Comparison of ENCODE assay signal across 23 cellular contexts in the genomic region with DNA sequence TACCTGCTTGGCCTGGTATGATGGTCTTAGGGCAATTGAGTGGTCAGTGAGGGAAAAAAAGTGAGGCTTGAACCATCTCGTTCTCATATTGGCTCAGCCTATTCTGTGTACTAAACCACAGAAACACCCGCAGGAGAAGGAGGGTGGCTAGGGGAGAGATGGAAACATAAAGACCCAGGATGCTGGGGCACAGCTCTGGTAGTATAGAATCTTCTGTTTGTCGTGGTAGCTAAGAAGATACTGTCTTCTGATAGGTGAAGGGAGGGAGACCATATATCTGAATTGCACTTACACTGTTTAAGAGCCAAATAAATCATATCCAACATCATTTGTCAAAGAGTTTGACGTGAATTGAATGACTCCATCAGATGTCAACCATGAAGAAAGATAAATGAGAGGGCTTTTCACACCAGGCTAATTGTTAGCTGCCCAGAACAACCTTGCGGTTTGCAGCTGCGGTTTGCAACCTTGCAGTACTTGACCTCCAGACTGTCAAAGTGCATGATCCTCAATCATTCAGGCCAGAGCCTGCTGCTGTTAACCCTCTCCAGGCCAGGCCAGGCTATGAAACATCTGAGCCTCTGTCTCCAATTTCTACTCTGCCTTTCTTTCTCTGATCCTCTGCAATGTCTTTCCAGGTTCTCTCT. TPM values are rescaled to one million over a fixed set of nuclear protein-coding genes. Genes with fewer than 3 reads are reported as not detected.
A peak's percentile ranks its signal among the peaks of the same experiment; 100 is the strongest.
DNase-seq lines count a peak whose midpoint lies in the region; ATAC-seq, FAIRE-seq and TF ChIP-seq lines count a peak whose summit lies in the region.
"Had no signal": no experiment of that assay in that cellular context is flagged by ENCODE, and none has a peak within 500 bp of the region (broad histone marks: within the 10 kb centered on the region; RNA-seq: fewer than 3 reads in every experiment).

No MANE protein-coding gene starts in this region.

- H3K4me1 Mint-ChIP-seq in activated T-cell treated with anti-CD3 and anti-CD28 coated beads, Interleukin-2, amount 50 U/mL, for 24 hours (ENCODE audit: low read depth) = no peaks in the 10 kb centered on the region
- H3K4me1 Mint-ChIP-seq: activated naive CD4-positive, alpha-beta T cell treated with anti-CD3 and anti-CD28 coated beads, Interleukin-2, amount 50 U/mL, for 24 hours; CD8-positive, alpha-beta memory T cell; memory B cell; naive thymus-derived CD4-positive, alpha-beta T cell had no signal

- H3K4me1 ChIP-seq in KMS-11 (ENCODE audit: low read depth, poor library complexity, severe bottlenecking) (peaks cover 48% of the 10 kb centered on the region), K562 (replicated peaks in 1 of 2; ENCODE audit: control insufficient read depth in 2 of 2, insufficient read depth in 2 of 2, low read length in 2 of 2) (peaks cover 8 to 12% of the 10 kb centered on the region in 2 experiments; a peak in 4 of 5 replicates), A673 (ENCODE audit: insufficient read depth, low read length, poor library complexity, severe bottlenecking) (peaks cover 7% of the 10 kb centered on the region)
- H3K4me1 ChIP-seq: uterus had no signal

- H3K27me3 Mint-ChIP-seq in activated T-cell treated with anti-CD3 and anti-CD28 coated beads, Interleukin-2, amount 50 U/mL, for 24 hours = peaks cover 14% of the 10 kb centered on the region

- POLR2A ChIA-PET in K562 (lab: Yijun Ruan, JAX) = interaction anchor here (0.6 to 0.8 kb wide), 2 partner anchors 40 to 137 kb away, joined by 3 read pairs; no protein-coding TSS in a partner anchor
- POLR2A ChIA-PET in A673 (lab: Charles Lee; ENCODE audit: low non-redundant PET) = no interaction called here

- H3K4me3 Mint-ChIP-seq in activated T-cell treated with anti-CD3 and anti-CD28 coated beads, Interleukin-2, amount 50 U/mL, for 24 hours = no peak overlapping the region
- H3K4me3 Mint-ChIP-seq: activated naive CD4-positive, alpha-beta T cell treated with anti-CD3 and anti-CD28 coated beads, Interleukin-2, amount 50 U/mL, for 24 hours; CD8-positive, alpha-beta memory T cell; H9; memory B cell; naive thymus-derived CD4-positive, alpha-beta T cell had no signal

- ATAC-seq in K562 = peak; percentile 81
- ATAC-seq: naive thymus-derived CD4-positive, alpha-beta T cell had no signal

- H2AFZ ChIP-seq in KMS-11 (ENCODE audit: low read depth) (peak overlapping the region; percentile 11; the same call in 1 of the 2 replicates), K562 (ENCODE audit: low read depth, low read length) (no peak overlapping the region)

- H4K20me1 ChIP-seq in KMS-11 (ENCODE audit: insufficient read depth) (no peaks in the 10 kb centered on the region), K562 (replicated peaks; ENCODE audit: control insufficient read depth, insufficient read depth, low read length) (no peaks in the 10 kb centered on the region)

- no peaks in the 10 kb centered on the region for H3K36me3 ChIP-seq in KMS-11 (ENCODE audit: insufficient read depth)
- no peaks in the 10 kb centered on the region for H3K36me3 ChIP-seq in K562 (ENCODE audit: control insufficient read depth, insufficient read depth, low read length)
- no peaks in the 10 kb centered on the region for H3K36me3 ChIP-seq in A673 (ENCODE audit: insufficient read depth, low read length, poor library complexity, severe bottlenecking)
- H3K36me3 ChIP-seq: uterus had no signal

- H3K9me1 ChIP-seq in K562 (ENCODE audit: control insufficient read depth, insufficient read depth, low read length) = no peaks in the 10 kb centered on the region

- no peak for TF ChIP-seq POLR2A in K562 (conservative IDR thresholded peaks at IDR 0.05)

- H3K27ac ChIP-seq in KMS-11 (peak overlapping the region; percentile 41), K562 (ENCODE audit: extremely low read depth, low read depth, low read length) (no peak overlapping the region), A673 (ENCODE audit: low read depth, low read length, poor library complexity, severe bottlenecking) (no peak overlapping the region)
- H3K27ac ChIP-seq: skin epidermis, uterus had no signal

- H3K9ac ChIP-seq in KMS-11 (no peak overlapping the region), K562 (ENCODE audit: insufficient read depth in 1 of 2, low read depth in 2 of 2, low read length in 2 of 2) (no peak overlapping the region)

- H3K27me3 ChIP-seq in KMS-11 (ENCODE audit: insufficient read depth, low read depth) (no peaks in the 10 kb centered on the region), K562 (ENCODE audit: control insufficient read depth in 2 of 2, insufficient read depth in 2 of 2, low read length in 2 of 2) (peaks cover 0 to 2% of the 10 kb centered on the region in 2 experiments; a peak in 1 of 5 replicates), A673 (replicated peaks; ENCODE audit: insufficient read depth, low read depth, low read length, poor library complexity) (no peaks in the 10 kb centered on the region)
- H3K27me3 ChIP-seq: uterus had no signal

- TF ChIP-seq EP300 in K562 (IDR thresholded peaks at IDR 0.05; ENCODE audit: low read length) = no peak

- WGBS in K562 (ENCODE audit: insufficient coverage, low coverage, missing lambda C conversion rate) = 4% methylated on average over 6 of the region's 6 CpGs

- no peaks in the 10 kb centered on the region for H3K9me3 Mint-ChIP-seq in activated T-cell treated with anti-CD3 and anti-CD28 coated beads, Interleukin-2, amount 50 U/mL, for 24 hours
- H3K9me3 Mint-ChIP-seq: activated naive CD4-positive, alpha-beta T cell treated with anti-CD3 and anti-CD28 coated beads, Interleukin-2, amount 50 U/mL, for 24 hours; CD8-positive, alpha-beta memory T cell; H9; memory B cell; naive thymus-derived CD4-positive, alpha-beta T cell had no signal

- H3K4me2 ChIP-seq in KMS-11 (peak overlapping the region; percentile 83), K562 (ENCODE audit: insufficient read depth, low read length) (no peak overlapping the region)

- H3K4me3 ChIP-seq in KMS-11 (IDR thresholded peaks at IDR 0.05; ENCODE audit: insufficient read depth, low read depth, low read length) = peak overlapping the region; percentile 66
- H3K4me3 ChIP-seq in K562 = no peak overlapping the region
- no peak overlapping the region for H3K4me3 ChIP-seq in A673 (ENCODE audit: low read depth, low read length, poor library complexity, severe bottlenecking)
- H3K4me3 ChIP-seq: skin epidermis, uterus had no signal

- no peaks in the 10 kb centered on the region for H3K36me3 Mint-ChIP-seq in activated T-cell treated with anti-CD3 and anti-CD28 coated beads, Interleukin-2, amount 50 U/mL, for 24 hours (ENCODE audit: low read depth)
- H3K36me3 Mint-ChIP-seq: activated naive CD4-positive, alpha-beta T cell treated with anti-CD3 and anti-CD28 coated beads, Interleukin-2, amount 50 U/mL, for 24 hours; CD8-positive, alpha-beta memory T cell; memory B cell; naive thymus-derived CD4-positive, alpha-beta T cell had no signal

- H3K9me3 ChIP-seq in K562 (replicated peaks; ENCODE audit: control insufficient read depth, insufficient read depth, low read depth, low read length) (no peaks in the 10 kb centered on the region), A673 (ENCODE audit: low read depth, low read length, poor library complexity, severe bottlenecking) (no peaks in the 10 kb centered on the region)
- H3K9me3 ChIP-seq: uterus had no signal

- BruUV-seq in K562 (replicated peaks; lab: Mats Ljungman, UMichigan) = no TSS peak
- BruUV-seq in A673 (replicated peaks; lab: Mats Ljungman, UMichigan) = no TSS peak

- CTCF ChIA-PET in K562 (lab: Yijun Ruan, JAX; ENCODE audit: low intra/inter-chr PET ratio) (no interaction called here), A673 (lab: Charles Lee) (no interaction called here)

- H3K27ac Mint-ChIP-seq in activated T-cell treated with anti-CD3 and anti-CD28 coated beads, Interleukin-2, amount 50 U/mL, for 24 hours = no peak overlapping the region
- H3K27ac Mint-ChIP-seq: activated naive CD4-positive, alpha-beta T cell treated with anti-CD3 and anti-CD28 coated beads, Interleukin-2, amount 50 U/mL, for 24 hours; CD8-positive, alpha-beta memory T cell; memory B cell; naive thymus-derived CD4-positive, alpha-beta T cell had no signal

- FAIRE-seq in K562 (lab: Jason Lieb, UNC) = peak; percentile 23
- FAIRE-seq: colon, islet of Langerhans, RCC 7860 had no signal

- intact Hi-C loops in K562 (cut with micrococcal nuclease) (loop anchor here (10.0 kb wide), 1 partner anchor 67 kb away; no protein-coding TSS in a partner anchor), A673 (cut with micrococcal nuclease; ENCODE audit: unreplicated experiment) (no loop called here)

- H3K79me2 ChIP-seq in KMS-11 (ENCODE audit: insufficient read depth, low read depth) (no peaks in the 10 kb centered on the region), K562 (ENCODE audit: control insufficient read depth, insufficient read depth, low read length) (no peaks in the 10 kb centered on the region)

- TF ChIP-seq CTCF in KMS-11 (conservative IDR thresholded peaks at IDR 0.05; ENCODE audit: low read depth, low read length) (no peak), K562 (IDR thresholded peaks at IDR 0.05 in 2 of 3, conservative IDR thresholded peaks at IDR 0.05 in 1 of 3; ENCODE audit: insufficient read depth in 2 of 3, low read depth in 1 of 3, low read length in 3 of 3) (no peak), A673 (conservative IDR thresholded peaks at IDR 0.05; ENCODE audit: low read depth, low read length) (no peak)

- in situ Hi-C loops in K562 (cut with MboI) = no loop called here

- peak; percentile 63 for DNase-seq in DMS53 treated with DMSO at 0.1 percent for 48 hours (lab: John Stamatoyannopoulos, UW; ENCODE audit: unreplicated experiment)
- peak; percentile 37 for DNase-seq in NCI-H2227 treated with DMSO at 0.1 percent for 48 hours (lab: John Stamatoyannopoulos, UW)
- peak in 2 of 4 experiments; percentile 22 to 58 for DNase-seq in K562 (ENCODE audit: extremely low read depth in 1 of 4, low spot score in 3 of 4)
- DNase-seq in A673 (ENCODE audit: low spot score) = no peak
- DNase-seq in activated T-cell treated with anti-CD3 and anti-CD28 coated beads, Interleukin-2, amount 50 U/mL, for 24 hours = no peak
- no peak for DNase-seq in activated T-cell treated with anti-CD3 and anti-CD28 coated beads for 4 hours
- no peak for DNase-seq in A172 (ENCODE audit: low spot score)
- DNase-seq: CD8-positive, alpha-beta memory T cell; H9; Karpas-422; naive thymus-derived CD4-positive, alpha-beta T cell; NCI-H1105; NCI-H524 treated with DMSO at 0.1 percent for 48 hours; posterior cingulate gyrus; stimulated activated CD4-positive, alpha-beta T cell treated with anti-CD3 and anti-CD28 coated beads, Interleukin-4, amount 100 ng/mL, for 24 hours; uterus had no signal

- no peak for TF ChIP-seq RAD21 in K562 (CRISPR knock-in tag; conservative IDR thresholded peaks at IDR 0.05 in 1 of 2, IDR thresholded peaks at IDR 0.05 in 1 of 2)

RNA-seq across cellular contexts. Expression of a gene that starts 40.9 kb away (rescaled TPM):
- total RNA-seq in K562 (2011; cell fraction: chromatin; rRNA removed; ENCODE audit: low replicate concordance) = 24.7 and 44.4 TPM in 2 replicates
- 15.0 and 19.2 TPM in 2 replicates for total RNA-seq in K562 (2011; cell fraction: nucleolus; rRNA removed)
- total RNA-seq in K562 (2011; cell fraction: nucleoplasm; rRNA removed) = 16.0 and 18.6 TPM in 2 replicates
- total RNA-seq in K562 (2014; rRNA removed) = 24.4 and 25.0 TPM in 2 replicates
- total RNA-seq in K562 (2014; rRNA removed; fragmentation: Illumina TruSeq; extraction: Trizol) = 30.6 and 32.7 TPM in 2 replicates
- total RNA-seq in K562 (2015; rRNA removed; fragmentation: Illumina TruSeq; extraction: Trizol) = 32.8 and 33.6 TPM in 2 replicates
- 21.5 and 22.8 TPM in 2 replicates for total RNA-seq in K562 (2021)
- 43.3 and 45.8 TPM in 2 replicates for polyA plus RNA-seq in K562 (2011; rRNA removed)
- 51.8 and 68.2 TPM in 2 replicates for polyA plus RNA-seq in K562 (2011; cell fraction: cytosol; rRNA removed)
- 28.7 and 34.2 TPM in 2 replicates for polyA plus RNA-seq in K562 (2011; cell fraction: nucleus; rRNA removed)
- 15.7 and 18.6 TPM in 2 replicates for polyA plus RNA-seq in K562 (2012)
- polyA plus RNA-seq in K562 (2014; fragmentation: Illumina TruSeq; extraction: Trizol) = 40.2 and 40.5 TPM in 2 replicates
- 10 to 100 TPM; 20.6 to 26.0 TPM for polyA plus RNA-seq in K562 (2014; fragmentation: Nextera tagmentation; extraction: Ambion mirVana)
- polyA plus RNA-seq in K562 (2014; rRNA removed) = 24.3 and 28.3 TPM in 2 replicates
- 84.1 and 103 TPM in 2 replicates for polyA minus RNA-seq in K562 (2011; rRNA and poly(A)+ RNA removed)
- polyA minus RNA-seq in K562 (2011; cell fraction: cytosol; rRNA and poly(A)+ RNA removed) = 26.5 and 27.2 TPM in 2 replicates
- 28.3 and 49.8 TPM in 2 replicates for polyA minus RNA-seq in K562 (2011; cell fraction: nucleus; rRNA and poly(A)+ RNA removed)
- total RNA-seq in A673 (2021) = 31.9 and 32.5 TPM in 2 replicates
- total RNA-seq in A172 (2014; rRNA removed; shearing (Covaris generic)) = 26.6 and 38.4 TPM in 2 replicates

Comparison
In these comparisons a context has a peak if more than half of its experiments do, and no peak if none do; other contexts are left out.
1. DNase-seq: peak in DMS53 treated with DMSO at 0.1 percent for 48 hours (single experiment) and NCI-H2227 treated with DMSO at 0.1 percent for 48 hours (single experiment); none in A673 (single experiment), activated T-cell treated with anti-CD3 and anti-CD28 coated beads, Interleukin-2, amount 50 U/mL, for 24 hours (single experiment), activated T-cell treated with anti-CD3 and anti-CD28 coated beads for 4 hours (single experiment) and A172 (single experiment).